Comparison of ENCODE assay signal across 14 cellular contexts in the genomic region with DNA sequence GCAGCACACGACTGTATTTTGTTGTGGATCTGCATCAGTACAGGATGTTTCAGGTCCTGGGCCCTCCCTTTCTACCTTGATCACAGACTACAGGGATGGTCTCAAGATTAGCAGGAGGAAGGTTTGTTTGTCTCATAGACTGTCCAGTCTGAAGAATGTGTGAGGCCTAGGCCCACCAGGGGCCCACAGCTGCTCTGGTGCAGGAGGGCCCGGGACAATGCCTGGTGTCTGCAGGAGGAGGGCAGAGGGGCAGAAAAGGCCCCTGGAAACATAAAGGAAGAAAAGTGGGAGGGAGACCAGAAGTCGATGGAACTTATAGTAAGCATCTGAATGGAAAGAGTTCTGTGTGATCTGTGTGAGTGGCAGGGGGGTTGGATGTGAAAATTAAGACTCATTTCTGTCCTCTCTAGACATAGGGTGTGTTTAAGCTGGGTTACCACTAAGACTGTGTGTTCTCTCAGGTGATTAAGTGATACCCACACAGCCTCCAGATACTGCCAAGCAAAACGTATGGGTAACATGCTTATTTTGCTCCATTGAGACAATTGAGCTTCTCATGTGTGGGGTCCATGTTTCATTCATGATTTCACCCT. TPM values are rescaled to one million over a fixed set of nuclear protein-coding genes. Genes with fewer than 3 reads are reported as not detected.
DNase-seq lines count a peak whose midpoint lies in the region; ATAC-seq, FAIRE-seq and TF ChIP-seq lines count a peak whose summit lies in the region.
"Had no signal": no experiment of that assay in that cellular context is flagged by ENCODE, and none has a peak within 500 bp of the region (broad histone marks: within the 10 kb centered on the region; RNA-seq: fewer than 3 reads in every experiment).

No MANE protein-coding gene starts in this region.

- 85% methylated on average over 3 of the region's 4 CpGs for WGBS in mesenchymal stem cell

- no peak overlapping the region for H3K4me3 ChIP-seq in OCI-LY3 (ENCODE audit: low read length)
- no peak overlapping the region for H3K4me3 ChIP-seq in mesenchymal stem cell (ENCODE audit: insufficient read depth in 1 of 2, low read depth in 1 of 2, low read length in 2 of 2)
- H3K4me3 ChIP-seq in Karpas-422 (ENCODE audit: low read length), result no peak overlapping the region

- H4K91ac ChIP-seq in mesenchymal stem cell (ENCODE audit: low read length), result peak overlapping the region; percentile 55

- H3K79me2 ChIP-seq in OCI-LY3 (ENCODE audit: low read length) (no peaks in the 10 kb centered on the region), Karpas-422 (ENCODE audit: low read length) (no peaks in the 10 kb centered on the region)

- ATAC-seq in GM18868 (IDR thresholded peaks at IDR 0.05; ENCODE audit: unreplicated experiment), result peak; percentile 93

- H2BK15ac ChIP-seq in mesenchymal stem cell (ENCODE audit: low read depth, poor library complexity, severe bottlenecking), result no peak overlapping the region

- H3K18ac ChIP-seq in mesenchymal stem cell (ENCODE audit: low read depth in 1 of 2, low read length in 2 of 2), result peak overlapping the region in 1 of 2 experiments; percentile 37

- H2AFZ ChIP-seq in OCI-LY3 (ENCODE audit: low read depth, low read length) (peak overlapping the region; percentile 39; the same call in 1 of the 2 replicates), mesenchymal stem cell (ENCODE audit: low read depth, low read length) (no peak overlapping the region), Karpas-422 (ENCODE audit: low read length) (no peak overlapping the region)

- H3K9ac ChIP-seq in OCI-LY3 (ENCODE audit: low read length), result no peak overlapping the region
- no peak overlapping the region for H3K9ac ChIP-seq in mesenchymal stem cell (ENCODE audit: low read length)
- no peak overlapping the region for H3K9ac ChIP-seq in Karpas-422 (ENCODE audit: low read length)

- H3K23ac ChIP-seq in mesenchymal stem cell (ENCODE audit: low read length in 2 of 2), result no peak overlapping the region

- no peaks in the 10 kb centered on the region for H3K79me1 ChIP-seq in mesenchymal stem cell (replicated peaks; ENCODE audit: low read length, poor library complexity, severe bottlenecking)

- H3K4ac ChIP-seq in mesenchymal stem cell (ENCODE audit: low read depth in 1 of 2, low read length in 2 of 2), result no peak overlapping the region

- H3K4me2 ChIP-seq in OCI-LY3 (ENCODE audit: low read length) (no peak overlapping the region), mesenchymal stem cell (ENCODE audit: low read length, poor library complexity, severe bottlenecking) (no peak overlapping the region), Karpas-422 (ENCODE audit: low read depth, low read length, poor library complexity, severe bottlenecking) (no peak overlapping the region)

- H3K9me2 ChIP-seq in Karpas-422 (replicated peaks; ENCODE audit: insufficient read depth, low read length), result no peaks in the 10 kb centered on the region

- H2BK120ac ChIP-seq in mesenchymal stem cell (ENCODE audit: low read depth, low read length), result no peak overlapping the region

- H3K27ac ChIP-seq in OCI-LY3 (ENCODE audit: low read length) (no peak overlapping the region), mesenchymal stem cell (ENCODE audit: low read length, poor library complexity, severe bottlenecking) (no peak overlapping the region), Karpas-422 (ENCODE audit: low read length) (no peak overlapping the region)

- no peaks in the 10 kb centered on the region for H4K20me1 ChIP-seq in OCI-LY3 (ENCODE audit: insufficient read depth, low read length)
- H4K20me1 ChIP-seq in Karpas-422 (ENCODE audit: insufficient read depth, low read depth, low read length), result no peaks in the 10 kb centered on the region

- DNase-seq in GM12891 (ENCODE audit: insufficient read length, low spot score) (no peak), mesenchymal stem cell (no peak), SHP77 treated with DMSO at 0.1 percent for 48 hours (lab: John Stamatoyannopoulos, UW) (no peak), Karpas-422 (no peak), ecto neural progenitor cell (ENCODE audit: low spot score) (no peak)
- DNase-seq: CD4-positive, alpha-beta memory T cell; HCEC 1CT; islet precursor cell; NCI-H2081; right cardiac atrium; substantia nigra had no signal

- no peaks in the 10 kb centered on the region for H3K27me3 ChIP-seq in OCI-LY3 (ENCODE audit: low read depth, low read length)
- H3K27me3 ChIP-seq in mesenchymal stem cell (ENCODE audit: control insufficient read depth in 1 of 2, insufficient read depth in 1 of 2, low read length in 2 of 2), result no peaks in the 10 kb centered on the region
- no peaks in the 10 kb centered on the region for H3K27me3 ChIP-seq in Karpas-422 (ENCODE audit: low read length)

- TF ChIP-seq CTCF in OCI-LY3 (IDR thresholded peaks at IDR 0.05; ENCODE audit: low read depth, low read length), result no peak

- TF ChIP-seq POLR2A in GM12891 (IDR thresholded peaks at IDR 0.05; ENCODE audit: low read depth, low read length), result no peak

- no peak overlapping the region for H2AK5ac ChIP-seq in mesenchymal stem cell (ENCODE audit: low read length, severe bottlenecking)

- H3K9me3 ChIP-seq in OCI-LY3 (ENCODE audit: insufficient read depth, low read length) (no peaks in the 10 kb centered on the region), mesenchymal stem cell (ENCODE audit: control insufficient read depth, low read length) (no peaks in the 10 kb centered on the region), Karpas-422 (ENCODE audit: low read length) (no peaks in the 10 kb centered on the region)

- peak; percentile 80 for FAIRE-seq in GM12891 (lab: Jason Lieb, UNC)
- FAIRE-seq: frontal cortex had no signal

- H3K36me3 ChIP-seq in OCI-LY3 (replicated peaks; ENCODE audit: low read depth, low read length), result no peaks in the 10 kb centered on the region
- no peaks in the 10 kb centered on the region for H3K36me3 ChIP-seq in mesenchymal stem cell (ENCODE audit: control insufficient read depth in 1 of 2, insufficient read depth in 2 of 2, low read depth in 1 of 2, low read length in 2 of 2)
- H3K36me3 ChIP-seq in Karpas-422 (ENCODE audit: insufficient read depth, low read length), result no peaks in the 10 kb centered on the region

- H3K14ac ChIP-seq in mesenchymal stem cell (ENCODE audit: low read length in 2 of 2), result no peak overlapping the region

- 0 out of 2 replicates have a peak, but pooled peaks cover 6% of the 10 kb centered on the region for H3K4me1 ChIP-seq in OCI-LY3 (ENCODE audit: low read length)
- H3K4me1 ChIP-seq in mesenchymal stem cell (ENCODE audit: control insufficient read depth, insufficient read depth, low read depth, low read length), result no peaks in the 10 kb centered on the region
- peaks cover 2% of the 10 kb centered on the region; the same call in 1 of the 2 replicates for H3K4me1 ChIP-seq in Karpas-422 (ENCODE audit: low read length)

- no peak overlapping the region for H4K8ac ChIP-seq in mesenchymal stem cell (ENCODE audit: low read length)

- no peak overlapping the region for H2BK5ac ChIP-seq in mesenchymal stem cell (ENCODE audit: low read depth, low read length, poor library complexity, severe bottlenecking)

- H2BK12ac ChIP-seq in mesenchymal stem cell (ENCODE audit: low read length in 2 of 2), result no peak overlapping the region

TF ChIP-seq in GM12891, 5 proteins besides CTCF, POLR2A, EP300 and RAD21:
- TF ChIP-seq POLR2AphosphoS5 (IDR thresholded peaks at IDR 0.05; ENCODE audit: low read depth, low read length), result no peak
- TF ChIP-seq POU2F2 (IDR thresholded peaks at IDR 0.05; ENCODE audit: low read depth, low read length), result no peak
- no peak for TF ChIP-seq TAF1 (IDR thresholded peaks at IDR 0.05; ENCODE audit: low read depth, low read length)
- TF ChIP-seq SPI1 (IDR thresholded peaks at IDR 0.05; ENCODE audit: low read depth, low read length), result no peak
- TF ChIP-seq PAX5 (IDR thresholded peaks at IDR 0.05; ENCODE audit: insufficient read depth, low read length, severe bottlenecking), result no peak

RNA-seq across cellular contexts. Expression of a gene that starts 33.4 kb away (rescaled TPM):
- 13.3 TPM for polyA plus RNA-seq in GM12891 (2012; ENCODE audit: low read depth, missing spikeins)
- 28.4 TPM for polyA plus RNA-seq in mesenchymal stem cell (2013, experiment 1 of 2)
- polyA plus RNA-seq in mesenchymal stem cell (2013, experiment 2 of 2), result 28.0 TPM
- 8.5 and 13.7 TPM in 2 replicates for total RNA-seq in Karpas-422 (2014; rRNA removed; shearing (Covaris generic); ENCODE audit: low replicate concordance)
